Comparison of ENCODE assay signal across 22 cellular contexts in genomic region chr12:71804505-71804904, GRCh38. TPM values are rescaled to one million over a fixed set of nuclear protein-coding genes. Genes with fewer than 3 reads are reported as not detected.
DNase-seq lines count a peak whose midpoint lies in the region; ATAC-seq and TF ChIP-seq lines count a peak whose summit lies in the region.
"Had no signal": no experiment of that assay in that cellular context is flagged by ENCODE, and none has a peak within 500 bp of the region (broad histone marks: within the 10 kb centered on the region; RNA-seq: fewer than 3 reads in every experiment).

No MANE protein-coding gene starts in this region.

- H3K4me1 Mint-ChIP-seq in Caco-2 (ENCODE audit: low read depth, unreplicated experiment) (no peaks in the 10 kb centered on the region), WTC11 (0 out of 2 replicates have a peak, but pooled peaks cover 5% of the 10 kb centered on the region)
- H3K4me1 Mint-ChIP-seq: central memory CD8-positive, alpha-beta T cell; natural killer cell had no signal

- intact Hi-C loops in Caco-2 (cut with micrococcal nuclease; ENCODE audit: unreplicated experiment) = no loop called here

- DNase-seq in Caco-2 = peak; percentile 21 to 49
- DNase-seq in HEK293T (ENCODE audit: extremely low spot score) = no peak
- peak; percentile 68 for DNase-seq in WTC11 (ENCODE audit: low spot score)
- DNase-seq in G401 (ENCODE audit: low spot score) = no peak
- no peak for DNase-seq in activated naive CD4-positive, alpha-beta T cell treated with Interleukin-2 at 50 U/mL for 16 hours
- DNase-seq: activated CD4-positive, alpha-beta T cell treated with anti-CD3 and anti-CD28 coated beads, Interleukin-2, amount 50 U/mL, for 1 hour; activated CD8-positive, alpha-beta memory T cell treated with anti-CD3 and anti-CD28 coated beads, Interleukin-2, amount 50 U/mL, for 4 hours; Calu3; DND-41; left ventricle myocardium superior; natural killer cell; NCI-H1694; NCI-H2171 treated with DMSO at 0.1 percent for 48 hours; NCI-H524 treated with DMSO at 0.1 percent for 48 hours; pancreas had no signal

- H3K36me3 ChIP-seq in Caco-2 (ENCODE audit: control insufficient read depth, insufficient read depth, low read length) (no peaks in the 10 kb centered on the region), iPS-20b (ENCODE audit: insufficient read depth, low read depth, low read length) (no peaks in the 10 kb centered on the region)
- H3K36me3 ChIP-seq: pancreas had no signal

- H3K4me3 Mint-ChIP-seq in Caco-2 (ENCODE audit: unreplicated experiment) (no peak overlapping the region), WTC11 (peak overlapping the region; percentile 23; the same call in 1 of the 2 replicates)
- H3K4me3 Mint-ChIP-seq: central memory CD8-positive, alpha-beta T cell; natural killer cell; T-helper 2 cell treated with Interferon-gamma antibody and Interleukin-4, amounts not matched to agents 5 μg/mL and 100 μg/mL, for 36 hours had no signal

- no peaks in the 10 kb centered on the region for H3K9me3 Mint-ChIP-seq in Caco-2 (ENCODE audit: unreplicated experiment)
- H3K9me3 Mint-ChIP-seq in WTC11 = no peaks in the 10 kb centered on the region
- H3K9me3 Mint-ChIP-seq: activated naive CD4-positive, alpha-beta T cell treated with anti-CD3 and anti-CD28 coated beads, Interleukin-2, amount 50 U/mL, for 72 hours; central memory CD8-positive, alpha-beta T cell; natural killer cell; T-helper 2 cell treated with Interferon-gamma antibody and Interleukin-4, amounts not matched to agents 5 μg/mL and 100 μg/mL, for 36 hours had no signal

- POLR2A ChIA-PET in Caco-2 (lab: Charles Lee) = no interaction called here
- POLR2A ChIA-PET in HEK293T (lab: Yijun Ruan, JAX) = no interaction called here
- POLR2A ChIA-PET in WTC11 (lab: Charles Lee) = interaction anchor here (0.6 kb wide), 1 partner anchor 57 kb away, joined by 7 read pairs; no protein-coding TSS in a partner anchor

- H3K27me3 ChIP-seq in Caco-2 (replicated peaks; ENCODE audit: control insufficient read depth, insufficient read depth, low read length) (no peaks in the 10 kb centered on the region), iPS-20b (ENCODE audit: insufficient read depth, low read length) (no peaks in the 10 kb centered on the region)
- H3K27me3 ChIP-seq: pancreas had no signal

- no peaks in the 10 kb centered on the region for H3K36me3 Mint-ChIP-seq in Caco-2 (ENCODE audit: insufficient read depth, unreplicated experiment)
- H3K36me3 Mint-ChIP-seq in WTC11 = no peaks in the 10 kb centered on the region
- H3K36me3 Mint-ChIP-seq: activated naive CD4-positive, alpha-beta T cell treated with anti-CD3 and anti-CD28 coated beads, Interleukin-2, amount 50 U/mL, for 72 hours; natural killer cell had no signal

- H3K9me3 ChIP-seq in Caco-2 = no peaks in the 10 kb centered on the region
- H3K9me3 ChIP-seq in iPS-20b (ENCODE audit: insufficient read depth, low read depth, low read length) = no peaks in the 10 kb centered on the region
- H3K9me3 ChIP-seq: pancreas had no signal

- in situ Hi-C loops in G401 (cut with HindIII; ENCODE audit: low sequenced_read_pairs) = no loop called here

- H3K4me3 ChIP-seq in Caco-2 (ENCODE audit: low read depth, low read length) (no peak overlapping the region), iPS-20b (ENCODE audit: low read length) (0 out of 2 replicates have a peak overlapping the region, but pooled peaks have one; percentile 1)
- H3K4me3 ChIP-seq: pancreas had no signal

- no peak overlapping the region for H3K27ac Mint-ChIP-seq in Caco-2 (ENCODE audit: unreplicated experiment)
- H3K27ac Mint-ChIP-seq in WTC11 = no peak overlapping the region
- H3K27ac Mint-ChIP-seq: activated naive CD4-positive, alpha-beta T cell treated with anti-CD3 and anti-CD28 coated beads, Interleukin-2, amount 50 U/mL, for 72 hours; natural killer cell; T-helper 2 cell treated with Interferon-gamma antibody and Interleukin-4, amounts not matched to agents 5 μg/mL and 100 μg/mL, for 36 hours had no signal

- no peak for TF ChIP-seq CTCF in Caco-2 (IDR thresholded peaks at IDR 0.05; ENCODE audit: insufficient read depth in 1 of 2, low read depth in 1 of 2, low read length in 1 of 2, severe bottlenecking in 1 of 2, unreplicated experiment in 1 of 2)
- no peak for TF ChIP-seq CTCF in WTC11 (IDR thresholded peaks at IDR 0.05)

- peaks cover 5% of the 10 kb centered on the region for H3K27me3 Mint-ChIP-seq in Caco-2 (ENCODE audit: insufficient read depth, unreplicated experiment)
- H3K27me3 Mint-ChIP-seq in WTC11 (ENCODE audit: low read depth) = peaks cover 6% of the 10 kb centered on the region

- CTCF ChIA-PET in Caco-2 (lab: Charles Lee) (no interaction called here), HEK293T (lab: Yijun Ruan, JAX) (no interaction called here), WTC11 (lab: Charles Lee) (no interaction called here)

- peak; percentile 100 for ATAC-seq in WTC11
- no peak for ATAC-seq in HG02884 (IDR thresholded peaks at IDR 0.05; ENCODE audit: unreplicated experiment)
- ATAC-seq: left ventricle myocardium superior, natural killer cell, pancreas had no signal

- H3K27ac ChIP-seq in iPS-20b (ENCODE audit: low read length) = no peak overlapping the region
- H3K27ac ChIP-seq: C4-2B, pancreas, RWPE1 had no signal

- no peak overlapping the region for H3K9ac ChIP-seq in iPS-20b (ENCODE audit: low read depth, low read length)

- no TSS peak for BruUV-seq in Caco-2 (replicated peaks; lab: Mats Ljungman, UMichigan)

- H3K4me1 ChIP-seq in Caco-2 = no peaks in the 10 kb centered on the region
- H3K4me1 ChIP-seq in iPS-20b (ENCODE audit: insufficient read depth, low read length) = no peaks in the 10 kb centered on the region
- H3K4me1 ChIP-seq: pancreas had no signal

TF ChIP-seq in HEK293T, 16 proteins besides CTCF, POLR2A, EP300 and RAD21:
- TF ChIP-seq PKNOX1 (IDR thresholded peaks at IDR 0.05) = peak; percentile 80
- TF ChIP-seq FOXM1 (IDR thresholded peaks at IDR 0.05; ENCODE audit: borderline replicate concordance) = no peak

TF ChIP-seq in WTC11, 78 proteins besides CTCF, POLR2A, EP300 and RAD21:
- TF ChIP-seq ZNF317 (CRISPR knock-in tag; IDR thresholded peaks at IDR 0.05; ENCODE audit: borderline replicate concordance, low read depth) (no peak), ZMAT4 (CRISPR knock-in tag; IDR thresholded peaks at IDR 0.05) (no peak), USF2 (CRISPR knock-in tag; IDR thresholded peaks at IDR 0.05) (no peak), NFYB (CRISPR knock-in tag; conservative IDR thresholded peaks at IDR 0.05; ENCODE audit: low read depth) (peak; percentile 61)

RNA-seq across cellular contexts. Expression of gene TBC1D15, which starts 35.1 kb away (rescaled TPM):
- 27.1 and 31.3 TPM in 2 replicates for total RNA-seq in Caco-2 (2022)
- 34.8 to 37.8 TPM (median 36.8 TPM) in 3 replicates for total RNA-seq in WTC11 (2021)
- 14.3 and 14.8 TPM in 2 replicates for total RNA-seq in G401 (2014; rRNA removed; shearing (Covaris generic))

RNA-seq across cellular contexts. Expression of gene RAB21, which starts 49.8 kb away (rescaled TPM):
- total RNA-seq in Caco-2 (2022) = 69.6 and 72.0 TPM in 2 replicates
- total RNA-seq in WTC11 (2021) = 32.6 to 35.8 TPM (median 33.6 TPM) in 3 replicates
- total RNA-seq in G401 (2014; rRNA removed; shearing (Covaris generic)) = 31.6 and 50.6 TPM in 2 replicates

Comparison
In these comparisons a context has a peak if more than half of its experiments do, and no peak if none do; other contexts are left out.
1. DNase-seq: peak in Caco-2 (2 of 2) and WTC11 (single experiment); none in HEK293T (single experiment), G401 (single experiment) and activated naive CD4-positive, alpha-beta T cell treated with Interleukin-2 at 50 U/mL for 16 hours (single experiment).